9 cellular contexts compared by ENCODE assay signal in the genomic region with DNA sequence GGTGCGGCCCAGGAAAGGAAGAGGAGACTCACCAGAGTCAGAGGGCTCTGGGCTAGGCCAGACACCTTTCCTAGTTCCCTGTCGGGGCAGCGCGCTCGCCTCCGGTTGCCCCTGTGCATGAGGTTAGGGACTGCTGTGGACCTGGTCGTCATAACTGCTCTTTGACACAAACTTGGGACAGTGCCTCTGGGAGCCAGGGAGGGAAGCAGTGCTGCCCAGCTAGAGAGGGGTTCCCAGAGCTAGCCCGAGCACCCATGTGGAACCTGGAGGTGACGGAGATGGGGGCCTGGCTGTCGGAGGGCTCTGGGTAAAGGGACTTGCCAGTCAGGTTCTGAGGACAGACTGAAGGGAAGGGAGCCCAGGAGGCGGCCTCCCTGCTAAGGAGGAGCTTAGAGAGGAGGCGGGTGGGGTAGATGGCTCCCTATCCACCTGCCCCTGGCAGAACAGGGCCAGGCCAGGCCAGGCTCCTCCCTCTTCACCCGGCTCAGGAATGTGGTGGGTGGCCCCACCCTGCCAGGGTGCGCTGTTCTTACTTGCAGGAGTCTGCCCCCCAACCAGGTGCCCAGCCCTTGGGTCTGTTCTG. TPM values are rescaled to one million over a fixed set of nuclear protein-coding genes. Genes with fewer than 3 reads are reported as not detected.
DNase-seq lines count a peak whose midpoint lies in the region; ATAC-seq and TF ChIP-seq lines count a peak whose summit lies in the region.
"Had no signal": no experiment of that assay in that cellular context is flagged by ENCODE, and none has a peak within 500 bp of the region (broad histone marks: within the 10 kb centered on the region; RNA-seq: fewer than 3 reads in every experiment).

No MANE protein-coding gene starts in this region.

- H3K9me3 Mint-ChIP-seq in CD8-positive, alpha-beta T cell: no peaks in the 10 kb centered on the region
- no peaks in the 10 kb centered on the region for H3K9me3 Mint-ChIP-seq in natural killer cell

- WGBS in esophagus, 2 donors: 53 to 54% methylated on average over 13 to 14 of the region's 14 CpGs
- WGBS in ovary, 3 donors: 84 to 87% (median 85%) methylated on average over 14 of the region's 14 CpGs

- TF ChIP-seq POLR2A in ovary (IDR thresholded peaks at IDR 0.05): no peak

- H3K4me1 Mint-ChIP-seq in CD8-positive, alpha-beta T cell (ENCODE audit: low read depth): peaks cover 14% of the 10 kb centered on the region
- peaks cover 0 to 4% of the 10 kb centered on the region in 2 donors for H3K4me1 Mint-ChIP-seq in natural killer cell

- H3K27me3 Mint-ChIP-seq in CD8-positive, alpha-beta T cell (ENCODE audit: low read depth): peaks cover 9% of the 10 kb centered on the region
- H3K27me3 Mint-ChIP-seq in natural killer cell (ENCODE audit: low read depth in 2 of 2): no peaks in the 10 kb centered on the region

- ATAC-seq in CD8-positive, alpha-beta T cell: no peak
- ATAC-seq in natural killer cell: no peak
- ATAC-seq in GM19452 (IDR thresholded peaks at IDR 0.05; ENCODE audit: unreplicated experiment): no peak

- H3K27ac ChIP-seq in CD8-positive, alpha-beta T cell (ENCODE audit: low read depth, low read length): no peak overlapping the region
- H3K27ac ChIP-seq in esophagus (ENCODE audit: low read depth in 2 of 2, low read length in 1 of 2): peak overlapping the region; percentile 89 to 96
- no peak overlapping the region for H3K27ac ChIP-seq in ovary

- no peaks in the 10 kb centered on the region for H3K9me3 ChIP-seq in CD8-positive, alpha-beta T cell (ENCODE audit: low read length)
- H3K9me3 ChIP-seq in esophagus (ENCODE audit: control insufficient read depth in 2 of 2, insufficient read depth in 1 of 2, low read depth in 1 of 2, low read length in 1 of 2) (peaks cover 0 to 2% of the 10 kb centered on the region in 2 donors), ovary (no peaks in the 10 kb centered on the region)

- POLR2A ChIA-PET in CD8-positive, alpha-beta T cell (lab: Charles Lee): interaction anchor here (1.0 to 1.4 kb wide), 2 partner anchors 35 to 88 kb away, joined by 3 to 4 read pairs; a partner anchor contains a TSS

- H3K27ac Mint-ChIP-seq in CD8-positive, alpha-beta T cell: peak overlapping the region; percentile 81
- no peak overlapping the region for H3K27ac Mint-ChIP-seq in natural killer cell

- no peaks in the 10 kb centered on the region for H3K36me3 ChIP-seq in CD8-positive, alpha-beta T cell (ENCODE audit: insufficient read depth, low read length)
- H3K36me3 ChIP-seq in esophagus (ENCODE audit: control insufficient read depth in 2 of 2, insufficient read depth in 2 of 2, low read length in 1 of 2): peaks cover 11 to 43% of the 10 kb centered on the region in 2 donors
- no peaks in the 10 kb centered on the region for H3K36me3 ChIP-seq in ovary

- H3K27me3 ChIP-seq in CD8-positive, alpha-beta T cell (ENCODE audit: insufficient read depth, low read length): peaks cover 8% of the 10 kb centered on the region
- no peaks in the 10 kb centered on the region for H3K27me3 ChIP-seq in esophagus (ENCODE audit: control insufficient read depth in 1 of 2, insufficient read depth in 2 of 2, low read length in 2 of 2)
- H3K27me3 ChIP-seq in ovary: no peaks in the 10 kb centered on the region

- peak in 1 of 7 experiments; percentile 24 for DNase-seq in CD8-positive, alpha-beta T cell
- DNase-seq in NCI-H226 (peak; percentile 91), natural killer cell (no peak), ovary (no peak), NCI-H748 treated with DMSO at 0.1 percent for 48 hours (lab: John Stamatoyannopoulos, UW) (no peak), SHP77 treated with DMSO at 0.1 percent for 48 hours (lab: John Stamatoyannopoulos, UW) (no peak)
- DNase-seq: NCI-H1417 treated with DMSO at 0.1 percent for 48 hours had no signal

- peaks cover 21% of the 10 kb centered on the region for H3K36me3 Mint-ChIP-seq in CD8-positive, alpha-beta T cell
- H3K36me3 Mint-ChIP-seq in natural killer cell: no peaks in the 10 kb centered on the region

- TF ChIP-seq EP300 in ovary (IDR thresholded peaks at IDR 0.05): no peak

- TF ChIP-seq CTCF in CD8-positive, alpha-beta T cell (IDR thresholded peaks at IDR 0.05): no peak
- no peak for TF ChIP-seq CTCF in natural killer cell (IDR thresholded peaks at IDR 0.05)
- TF ChIP-seq CTCF in ovary (IDR thresholded peaks at IDR 0.05): no peak

- H3K4me3 ChIP-seq in CD8-positive, alpha-beta T cell (ENCODE audit: low read depth, low read length): no peak overlapping the region
- peak overlapping the region; percentile 72 to 75 for H3K4me3 ChIP-seq in esophagus (ENCODE audit: low read depth in 1 of 2, low read length in 2 of 2)
- no peak overlapping the region for H3K4me3 ChIP-seq in ovary

- intact Hi-C loops in CD8-positive, alpha-beta T cell (cut with DNase I, micrococcal nuclease): no loop called here
- intact Hi-C loops in natural killer cell (cut with micrococcal nuclease) (no loop called here), ovary (cut with DNase I) (loop anchor here in 2 of 4 donors (10.0 kb wide), 1 partner anchor 101 kb away; no protein-coding TSS in a partner anchor)

- CTCF ChIA-PET in CD8-positive, alpha-beta T cell (lab: Charles Lee): interaction anchor here (1.1 to 1.5 kb wide), 3 partner anchors 8 to 218 kb away, joined by 3 to 4 read pairs (median 4); no protein-coding TSS in a partner anchor

- peak overlapping the region; percentile 74 for H3K4me3 Mint-ChIP-seq in CD8-positive, alpha-beta T cell
- H3K4me3 Mint-ChIP-seq in natural killer cell: peak overlapping the region; percentile 47

- peaks cover 4% of the 10 kb centered on the region for H3K4me1 ChIP-seq in CD8-positive, alpha-beta T cell (ENCODE audit: insufficient read depth, low read length)
- peaks cover 0 to 10% of the 10 kb centered on the region in 2 donors for H3K4me1 ChIP-seq in esophagus (ENCODE audit: control insufficient read depth in 2 of 2, insufficient read depth in 2 of 2, low read length in 1 of 2)
- peaks cover 3% of the 10 kb centered on the region for H3K4me1 ChIP-seq in ovary (ENCODE audit: insufficient read depth)

RNA-seq across cellular contexts. Expression of a gene that starts 29.7 kb away (rescaled TPM):
- 10 to 100 TPM; 35.0 to 36.6 TPM for total RNA-seq in CD8-positive, alpha-beta T cell
- polyA plus RNA-seq in esophagus (10 to 100 TPM; 60.8 to 98.8 TPM), ovary (10 to 100 TPM; 22.3 to 77.4 TPM)
- total RNA-seq in natural killer cell (10 to 100 TPM; 27.7 to 46.9 (median 42.8) TPM), ovary (100 to 1,000 TPM in 4 of 7 donors, 10 to 100 TPM in 3; 58.7 to 125 (median 101) TPM)

RNA-seq across cellular contexts. Expression of a gene that starts 32.6 kb away (rescaled TPM):
- total RNA-seq in CD8-positive, alpha-beta T cell: 10 to 100 TPM; 42.3 to 44.6 TPM
- polyA plus RNA-seq in esophagus: 10 to 100 TPM; 33.4 to 64.2 TPM
- 10 to 100 TPM; 44.1 to 49.8 (median 47.3) TPM for total RNA-seq in natural killer cell
- 10 to 100 TPM; 19.0 to 40.3 (median 33.8) TPM for total RNA-seq in ovary
- polyA plus RNA-seq in ovary: 10 to 100 TPM in 1 of 2 donors, 1 to 10 TPM in 1; 1.9 to 28.8 TPM

RNA-seq across cellular contexts. Expression of a gene that starts 35.3 kb away (rescaled TPM):
- total RNA-seq in CD8-positive, alpha-beta T cell: 10 to 100 TPM; 56.3 to 62.9 TPM
- polyA plus RNA-seq in esophagus (100 to 1,000 TPM in 1 of 2 donors, 10 to 100 TPM in 1; 80.0 to 144 TPM), ovary (10 to 100 TPM in 1 of 2 donors, 1 to 10 TPM in 1; 5.4 to 95.2 TPM)
- total RNA-seq in natural killer cell (10 to 100 TPM; 72.8 to 89.4 (median 85.2) TPM), ovary (10 to 100 TPM; 58.0 to 93.3 (median 75.8) TPM)

RNA-seq across cellular contexts. Expression of a gene that starts 51.6 kb away (rescaled TPM):
- total RNA-seq in CD8-positive, alpha-beta T cell: not detected
- polyA plus RNA-seq in esophagus (not detected), ovary (not detected)
- total RNA-seq in natural killer cell (not detected), ovary (not detected)

RNA-seq across cellular contexts. Expression of a gene that starts 56.5 kb away (rescaled TPM):
- 10 to 100 TPM; 25.5 to 29.1 TPM for total RNA-seq in CD8-positive, alpha-beta T cell
- polyA plus RNA-seq in esophagus: 10 to 100 TPM; 35.7 to 45.5 TPM
- total RNA-seq in natural killer cell: 10 to 100 TPM; 60.4 to 87.3 (median 66.1) TPM
- total RNA-seq in ovary: 100 to 1,000 TPM in 4 of 7 donors, 10 to 100 TPM in 3; 55.6 to 127 (median 108) TPM
- polyA plus RNA-seq in ovary: 10 to 100 TPM; 10.5 to 53.2 TPM

Comparison
In these comparisons a context has a peak if more than half of its experiments do, and no peak if none do; other contexts are left out.
1. H3K27ac ChIP-seq: peak in esophagus (2 of 2); none in CD8-positive, alpha-beta T cell (single experiment) and ovary (0 of 2).
2. H3K4me3 ChIP-seq: peak in esophagus (2 of 2); none in CD8-positive, alpha-beta T cell (single experiment) and ovary (single experiment).